Comparison of ENCODE assay signal across 14 cellular contexts in genomic region chr13:98652721-98653470, GRCh38.
DNase-seq lines count a peak whose midpoint lies in the region; ATAC-seq, FAIRE-seq and TF ChIP-seq lines count a peak whose summit lies in the region.
"Had no signal": no experiment of that assay in that cellular context is flagged by ENCODE, and none has a peak within 500 bp of the region (broad histone marks: within the 10 kb centered on the region; RNA-seq: fewer than 3 reads in every experiment).

No MANE protein-coding gene starts in this region.

- H2BK120ac ChIP-seq in IMR-90 (ENCODE audit: low read depth, low read length) = no peak overlapping the region

- H3K9me3 Mint-ChIP-seq in Caco-2 (ENCODE audit: unreplicated experiment) = no peaks in the 10 kb centered on the region
- H3K9me3 Mint-ChIP-seq: natural killer cell had no signal

- H3K27me3 ChIP-seq in Caco-2 (replicated peaks; ENCODE audit: control insufficient read depth, insufficient read depth, low read length) (no peaks in the 10 kb centered on the region), IMR-90 (ENCODE audit: control insufficient read depth, insufficient read depth, low read length) (peaks cover 4% of the 10 kb centered on the region; the same call in 1 of the 2 replicates), keratinocyte (ENCODE audit: control insufficient read depth, extremely low read depth, insufficient read depth, low read length) (no peaks in the 10 kb centered on the region)
- H3K27me3 ChIP-seq: breast epithelium, right atrium auricular region had no signal

- H3K36me3 ChIP-seq in Caco-2 (ENCODE audit: control insufficient read depth, insufficient read depth, low read length) (no peaks in the 10 kb centered on the region), IMR-90 (ENCODE audit: control insufficient read depth, insufficient read depth, low read length) (no peaks in the 10 kb centered on the region), keratinocyte (ENCODE audit: control insufficient read depth in 2 of 2, extremely low read depth in 1 of 2, insufficient read depth in 2 of 2, low read length in 2 of 2) (no peaks in the 10 kb centered on the region)
- H3K36me3 ChIP-seq: breast epithelium, right atrium auricular region, WERI-Rb-1 had no signal

- peaks cover 9% of the 10 kb centered on the region for H3K36me3 Mint-ChIP-seq in Caco-2 (ENCODE audit: insufficient read depth, unreplicated experiment)
- H3K36me3 Mint-ChIP-seq: natural killer cell had no signal

- DNase-seq in Caco-2 (no peak), IMR-90 (no peak), keratinocyte (ENCODE audit: low read depth, low spot score) (no peak), HUDEP-2 (lab: John Stamatoyannopoulos, UW; ENCODE audit: unreplicated experiment in 76 of 76) (no peak), 8988T (no peak), HEK293T (ENCODE audit: extremely low spot score) (no peak)

- TF ChIP-seq RAD21 in IMR-90 (IDR thresholded peaks at IDR 0.05; ENCODE audit: low read length) = no peak

- H3K18ac ChIP-seq in IMR-90 (ENCODE audit: low read depth, low read length) = no peak overlapping the region

- dilution Hi-C loops in IMR-90 (cut with HindIII; ENCODE audit: low sequenced_read_pairs, unreplicated experiment) = loop anchor here (25.0 kb wide), 1 partner anchor 191 kb away; no protein-coding TSS in a partner anchor
- dilution Hi-C loops in keratinocyte (cut with MboI; ENCODE audit: extremely low pct_ligation_motif_present, low sequenced_read_pairs) = no loop called here

- no peak overlapping the region for H3K4me2 ChIP-seq in IMR-90 (ENCODE audit: low read depth, low read length)
- no peak overlapping the region for H3K4me2 ChIP-seq in keratinocyte (ENCODE audit: control insufficient read depth, extremely low read depth, insufficient read depth, low read depth, low read length)

- H2BK5ac ChIP-seq in IMR-90 (ENCODE audit: low read depth, low read length, poor library complexity, severe bottlenecking) = no peak overlapping the region

- no peak for FAIRE-seq in keratinocyte (lab: Jason Lieb, UNC)
- FAIRE-seq: kidney had no signal

- H4K5ac ChIP-seq in IMR-90 (ENCODE audit: low read depth, low read length) = no peak overlapping the region

- H3K23ac ChIP-seq in IMR-90 (ENCODE audit: low read depth, low read length) = no peak overlapping the region

- POLR2A ChIA-PET in Caco-2 (lab: Charles Lee) (interaction anchor here (0.9 to 2.5 kb wide), 4 partner anchors 20 to 168 kb away, joined by 3 to 11 read pairs (median 4); partner anchors contain the start of gene STK24), IMR-90 (lab: Charles Lee; ENCODE audit: unreplicated experiment) (no interaction called here), HEK293T (lab: Yijun Ruan, JAX) (no interaction called here)

- TF ChIP-seq POLR2A in IMR-90 (IDR thresholded peaks at IDR 0.05; ENCODE audit: low read depth, low read length) = no peak

- H2AFZ ChIP-seq in IMR-90 (replicated peaks; ENCODE audit: low read length, poor library complexity) (peak overlapping the region; percentile 76), keratinocyte (ENCODE audit: control insufficient read depth, low read length) (peak overlapping the region; percentile 57)

- 0 out of 2 replicates have a peak overlapping the region, but pooled peaks have one; percentile 18 for H2BK20ac ChIP-seq in IMR-90 (ENCODE audit: low read depth, low read length)

- WGBS in IMR-90 (ENCODE audit: extremely low coverage in 2 of 2, insufficient read length in 1 of 2), 2 experiments = no CpG with 5 or more reads among the region's 4 CpGs

- H3K27me3 Mint-ChIP-seq in Caco-2 (ENCODE audit: insufficient read depth, unreplicated experiment) = no peaks in the 10 kb centered on the region

- no peaks in the 10 kb centered on the region for H3K79me2 ChIP-seq in keratinocyte (ENCODE audit: control insufficient read depth, insufficient read depth, low read length)

- no peak overlapping the region for H3K9ac ChIP-seq in IMR-90 (ENCODE audit: low read depth, low read length)
- H3K9ac ChIP-seq in keratinocyte (ENCODE audit: control insufficient read depth, extremely low read depth, insufficient read depth, low read length) = no peak overlapping the region

- CTCF ChIA-PET in Caco-2 (lab: Charles Lee) = interaction anchor here (0.6 to 2.8 kb wide), 27 partner anchors 12 to 236 kb away, joined by 3 to 20 read pairs (median 5); partner anchors contain the start of gene STK24
- CTCF ChIA-PET in IMR-90 (lab: Yijun Ruan, JAX) = interaction anchor here (0.7 to 1.6 kb wide), 13 partner anchors 13 to 208 kb away, joined by 3 to 8 read pairs (median 3); no protein-coding TSS in a partner anchor
- CTCF ChIA-PET in HEK293T (lab: Yijun Ruan, JAX) = interaction anchor here (0.6 to 2.1 kb wide), 13 partner anchors 13 to 207 kb away, joined by 3 to 15 read pairs (median 4); no protein-coding TSS in a partner anchor

- H3K4me3 Mint-ChIP-seq in Caco-2 (ENCODE audit: unreplicated experiment) = peak overlapping the region; percentile 31
- H3K4me3 Mint-ChIP-seq: endodermal cell, natural killer cell had no signal

- in situ Hi-C loops in IMR-90 (cut with MboI; ENCODE audit: low sequenced_read_pairs) = loop anchor here (5.0 to 25.0 kb wide), 3 partner anchors 76 to 791 kb away; partner anchors contain the start of genes FARP1 and STK24

- H3K9me3 ChIP-seq in Caco-2 (no peaks in the 10 kb centered on the region), IMR-90 (ENCODE audit: control insufficient read depth, insufficient read depth, low read length) (no peaks in the 10 kb centered on the region), keratinocyte (ENCODE audit: control insufficient read depth, low read depth, low read length) (no peaks in the 10 kb centered on the region)
- H3K9me3 ChIP-seq: breast epithelium, right atrium auricular region had no signal

- H3K56ac ChIP-seq in IMR-90 (ENCODE audit: extremely low read depth, insufficient read depth, low read length) = no peak overlapping the region

- peak overlapping the region in 1 of 2 experiments; percentile 61; a peak in 1 of 4 replicates for H4K8ac ChIP-seq in IMR-90 (ENCODE audit: low read depth in 2 of 2, low read length in 2 of 2)

- peak; percentile 34 for ATAC-seq in GM19438 (IDR thresholded peaks at IDR 0.05; ENCODE audit: low read depth, unreplicated experiment)
- ATAC-seq in IMR-90 (ENCODE audit: low read depth) = no peak; the same call in 1 of the 2 replicates
- no peak for ATAC-seq in HG02884 (IDR thresholded peaks at IDR 0.05; ENCODE audit: unreplicated experiment)

- no peaks in the 10 kb centered on the region for H3K9me1 ChIP-seq in IMR-90 (ENCODE audit: insufficient read depth, low read length)
- no peaks in the 10 kb centered on the region for H3K9me1 ChIP-seq in keratinocyte (ENCODE audit: control insufficient read depth, extremely low read depth, insufficient read depth, low read length)

- no peak for TF ChIP-seq CTCF in Caco-2 (IDR thresholded peaks at IDR 0.05; ENCODE audit: insufficient read depth in 1 of 2, low read depth in 1 of 2, low read length in 1 of 2, severe bottlenecking in 1 of 2, unreplicated experiment in 1 of 2)
- TF ChIP-seq CTCF in IMR-90 (conservative IDR thresholded peaks at IDR 0.05; ENCODE audit: low read depth, low read length) = no peak
- TF ChIP-seq CTCF in keratinocyte (optimal IDR thresholded peaks at IDR 0.05 in 1 of 3, IDR thresholded peaks at IDR 0.05 in 1 of 3, conservative IDR thresholded peaks at IDR 0.05 in 1 of 3; ENCODE audit: extremely low read depth in 1 of 3, insufficient read depth in 2 of 3, low read length in 3 of 3) = no peak

- H3K4me1 ChIP-seq in Caco-2 (peaks cover 60% of the 10 kb centered on the region), IMR-90 (ENCODE audit: control insufficient read depth, insufficient read depth, low read length) (no peaks in the 10 kb centered on the region), keratinocyte (ENCODE audit: control insufficient read depth, extremely low read depth, insufficient read depth, low read length) (no peaks in the 10 kb centered on the region)
- H3K4me1 ChIP-seq: breast epithelium, right atrium auricular region had no signal

- H3K14ac ChIP-seq in IMR-90 (replicated peaks; ENCODE audit: low read depth, low read length) = no peak overlapping the region; the same call in 1 of the 2 replicates

- H3K27ac Mint-ChIP-seq in Caco-2 (ENCODE audit: unreplicated experiment) = peak overlapping the region; percentile 96
- H3K27ac Mint-ChIP-seq: endodermal cell, natural killer cell had no signal

- H2BK15ac ChIP-seq in IMR-90 (ENCODE audit: low read depth, low read length) = no peak overlapping the region

- BruUV-seq in Caco-2 (replicated peaks; lab: Mats Ljungman, UMichigan) (TSS peak; percentile 69), IMR-90 (replicated peaks; lab: Mats Ljungman, UMichigan) (no TSS peak)

- H3K4me1 Mint-ChIP-seq in Caco-2 (ENCODE audit: low read depth, unreplicated experiment) = peaks cover 72% of the 10 kb centered on the region

- no peak overlapping the region for H3K4me3 ChIP-seq in Caco-2 (ENCODE audit: low read depth, low read length)
- H3K4me3 ChIP-seq in IMR-90 (ENCODE audit: insufficient read depth, low read depth, low read length) = no peak overlapping the region
- no peak overlapping the region for H3K4me3 ChIP-seq in keratinocyte (ENCODE audit: control insufficient read depth in 2 of 3, extremely low read depth in 1 of 3, insufficient read depth in 2 of 3, low read depth in 1 of 3, low read length in 3 of 3)
- H3K4me3 ChIP-seq: breast epithelium, right atrium auricular region had no signal

- H2AK5ac ChIP-seq in IMR-90 (ENCODE audit: low read depth, low read length) = no peak overlapping the region

- no peak overlapping the region for H3K27ac ChIP-seq in IMR-90 (ENCODE audit: insufficient read depth, low read length)
- no peak overlapping the region for H3K27ac ChIP-seq in keratinocyte (ENCODE audit: control insufficient read depth, insufficient read depth, low read length)
- H3K27ac ChIP-seq: breast epithelium, right atrium auricular region, WERI-Rb-1 had no signal

- H3K4ac ChIP-seq in IMR-90 (ENCODE audit: low read depth, low read length) = 0 out of 2 replicates have a peak overlapping the region, but pooled peaks have one; percentile 14

- H4K91ac ChIP-seq in IMR-90 (ENCODE audit: insufficient read depth, low read depth, low read length) = no peak overlapping the region

- intact Hi-C loops in Caco-2 (cut with micrococcal nuclease; ENCODE audit: unreplicated experiment) = loop anchor here (1.0 to 5.0 kb wide), 7 partner anchors 12 to 621 kb away; partner anchors contain the start of gene STK24
- intact Hi-C loops in IMR-90 (cut with micrococcal nuclease) = loop anchor here (1.0 to 5.0 kb wide), 4 partner anchors 70 to 208 kb away; no protein-coding TSS in a partner anchor

- no peaks in the 10 kb centered on the region for H4K20me1 ChIP-seq in IMR-90 (ENCODE audit: insufficient read depth, low read length)
- no peaks in the 10 kb centered on the region for H4K20me1 ChIP-seq in keratinocyte (ENCODE audit: control insufficient read depth, extremely low read depth, insufficient read depth, low read length)

- H2AK9ac ChIP-seq in IMR-90 (replicated peaks; ENCODE audit: low read depth, low read length, poor library complexity) = peak overlapping the region; percentile 58

- H3K79me1 ChIP-seq in IMR-90 (ENCODE audit: low read depth in 1 of 2, low read length in 2 of 2) = no peaks in the 10 kb centered on the region

TF ChIP-seq in IMR-90, 13 proteins besides CTCF, POLR2A, EP300 and RAD21 (continues in another document):
- TF ChIP-seq NFE2L2 (IDR thresholded peaks at IDR 0.05; ENCODE audit: low read depth, low read length) = no peak

TF ChIP-seq in HEK293T, 16 proteins besides CTCF, POLR2A, EP300 and RAD21 (continues in another document):
- TF ChIP-seq NFRKB (IDR thresholded peaks at IDR 0.05) (no peak), L3MBTL2 (conservative IDR thresholded peaks at IDR 0.05) (no peak)
